ENCODE assay signal across 20 cellular contexts in the genomic region with DNA sequence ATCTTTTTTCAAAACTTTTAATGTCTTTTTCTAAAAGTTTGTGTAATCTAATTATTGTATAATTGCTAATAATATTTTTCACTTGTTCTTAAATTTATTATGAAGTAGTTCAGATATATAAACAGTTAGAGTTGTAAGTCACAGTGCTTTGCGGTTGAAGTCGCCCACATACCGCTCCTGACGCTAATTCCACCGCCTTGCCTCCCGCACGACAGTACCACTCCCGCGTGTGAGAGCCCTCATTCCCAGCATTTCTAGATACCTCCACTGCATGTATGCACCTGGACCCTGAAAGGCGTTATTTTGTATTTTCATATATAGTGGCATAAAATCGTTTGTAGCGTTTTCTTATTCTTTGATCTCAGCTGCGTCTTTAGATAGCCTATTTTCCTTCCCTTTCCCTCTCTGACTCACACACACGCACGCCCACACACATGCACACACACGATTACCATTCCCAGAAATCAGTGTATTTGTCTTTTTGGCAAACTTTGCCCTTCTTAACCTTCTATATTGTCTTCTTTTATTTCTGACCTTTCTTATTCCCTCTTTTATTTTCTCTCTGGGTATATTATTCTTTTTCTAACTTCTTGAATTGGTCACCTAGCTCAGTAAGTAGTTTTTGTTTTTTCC. TPM values are rescaled to one million over a fixed set of nuclear protein-coding genes. Genes with fewer than 3 reads are reported as not detected.
DNase-seq lines count a peak whose midpoint lies in the region; ATAC-seq and TF ChIP-seq lines count a peak whose summit lies in the region.
"Had no signal": no experiment of that assay in that cellular context is flagged by ENCODE, and none has a peak within 500 bp of the region (broad histone marks: within the 10 kb centered on the region; RNA-seq: fewer than 3 reads in every experiment).

No MANE protein-coding gene starts in this region.

- peaks cover 10% of the 10 kb centered on the region for H3F3A ChIP-seq in GM23248 (ENCODE audit: insufficient read depth)

- in situ Hi-C loops in GM23248 (cut with MboI), result no loop called here

- no peak for ATAC-seq in GM19035 (IDR thresholded peaks at IDR 0.05; ENCODE audit: unreplicated experiment)
- no peak for ATAC-seq in GM21423 (IDR thresholded peaks at IDR 0.05; ENCODE audit: unreplicated experiment)
- ATAC-seq in GM19467 (IDR thresholded peaks at IDR 0.05; ENCODE audit: unreplicated experiment), result no peak
- ATAC-seq: PC-3, SK-N-SH treated with all-trans-retinoic acid at 6 μM for 48 hours had no signal

- H3K4me2 ChIP-seq in GM23248 (ENCODE audit: unreplicated experiment) (no peak overlapping the region), osteoblast (ENCODE audit: insufficient read depth, low read length) (peak overlapping the region; percentile 66)

- H3K9me3 ChIP-seq in GM23248 (ENCODE audit: low read depth) (no peaks in the 10 kb centered on the region), osteoblast (ENCODE audit: low read depth, low read length) (no peaks in the 10 kb centered on the region)

- H3K27ac ChIP-seq in GM23248 (no peak overlapping the region), osteoblast (ENCODE audit: low read depth, low read length) (no peak overlapping the region)
- H3K27ac ChIP-seq: BLaER1 treated with 17β-estradiol and CSF1 and Interleukin-3, amounts not matched to agents 10 nM and 100 nM; RWPE1 had no signal

- no peak overlapping the region for H2AFZ ChIP-seq in GM23248
- H2AFZ ChIP-seq in osteoblast (ENCODE audit: low read length), result no peak overlapping the region

- H3K27me3 ChIP-seq in GM23248 (replicated peaks; ENCODE audit: insufficient read depth) (no peaks in the 10 kb centered on the region), osteoblast (ENCODE audit: insufficient read depth, low read length) (no peaks in the 10 kb centered on the region)
- H3K27me3 ChIP-seq: BLaER1 treated with 17β-estradiol and CSF1 and Interleukin-3, amounts not matched to agents 10 nM and 100 nM had no signal

- H3K36me3 ChIP-seq in GM23248 (ENCODE audit: low read depth) (no peaks in the 10 kb centered on the region), osteoblast (ENCODE audit: insufficient read depth, low read length) (no peaks in the 10 kb centered on the region)

- no peak overlapping the region for H3K9ac ChIP-seq in GM23248
- H3K9ac ChIP-seq: BLaER1 treated with 17β-estradiol and CSF1 and Interleukin-3, amounts not matched to agents 10 nM and 100 nM had no signal

- 89% methylated on average over 16 of the region's 16 CpGs for WGBS in GM23248 (ENCODE audit: low coverage in 1 of 2, low lambda C conversion rate in 2 of 2, missing lambda C conversion rate in 2 of 2), 2 experiments

- no peaks in the 10 kb centered on the region for H3K79me2 ChIP-seq in GM23248 (ENCODE audit: insufficient read depth)
- no peaks in the 10 kb centered on the region for H3K79me2 ChIP-seq in osteoblast (ENCODE audit: insufficient read depth, low read length)

- H3K4me3 ChIP-seq in GM23248 (no peak overlapping the region), fibroblast of mammary gland (ENCODE audit: control insufficient read depth, low read depth, low read length) (peak overlapping the region; percentile 53), osteoblast (ENCODE audit: insufficient read depth, low read length) (no peak overlapping the region)
- H3K4me3 ChIP-seq: BLaER1 treated with 17β-estradiol and CSF1 and Interleukin-3, amounts not matched to agents 10 nM and 100 nM had no signal

- no peaks in the 10 kb centered on the region for H3K9me2 ChIP-seq in GM23248 (ENCODE audit: insufficient read depth)

- DNase-seq in GM23248, result peak; percentile 9
- peak; percentile 9 for DNase-seq in amniotic epithelial cell (ENCODE audit: low read depth)
- DNase-seq in fibroblast of mammary gland (ENCODE audit: low read depth), result peak; percentile 67
- no peak for DNase-seq in osteoblast (ENCODE audit: insufficient read length, low spot score, missing footprints)
- no peak for DNase-seq in NCI-H345 (lab: John Stamatoyannopoulos, UW)
- DNase-seq: CD8-positive, alpha-beta memory T cell; DMS79 treated with DMSO at 0.1 percent for 48 hours; HFFc6; NCI-H1417 treated with DMSO at 0.1 percent for 48 hours; NCI-H187 treated with DMSO at 0.1 percent for 48 hours; NCI-H2227 treated with DMSO at 0.1 percent for 48 hours; NCI-H524 treated with DMSO at 0.1 percent for 48 hours; PC-3; SIG-M5 had no signal

- H3K4me1 ChIP-seq in GM23248 (ENCODE audit: insufficient read depth) (no peaks in the 10 kb centered on the region), osteoblast (ENCODE audit: insufficient read depth, low read length) (peaks cover 7% of the 10 kb centered on the region)

- TF ChIP-seq CTCF in fibroblast of mammary gland (conservative IDR thresholded peaks at IDR 0.05; ENCODE audit: control insufficient read depth, insufficient read depth, low read depth, low read length) (no peak), osteoblast (IDR thresholded peaks at IDR 0.05; ENCODE audit: extremely low read depth, low read depth, low read length) (no peak)

- H4K20me1 ChIP-seq in GM23248 (ENCODE audit: insufficient read depth), result no peaks in the 10 kb centered on the region
- no peaks in the 10 kb centered on the region for H4K20me1 ChIP-seq in osteoblast (ENCODE audit: insufficient read depth, low read length)
- H4K20me1 ChIP-seq: BLaER1 treated with 17β-estradiol and CSF1 and Interleukin-3, amounts not matched to agents 10 nM and 100 nM had no signal

RNA-seq across cellular contexts. Expression of gene PITPNB, which starts 56.4 kb away (rescaled TPM):
- total RNA-seq in GM23248 (2014; rRNA removed; shearing (Covaris generic)), result 16.2 and 17.7 TPM in 2 replicates
- 79.8 and 82.1 TPM in 2 replicates for polyA plus RNA-seq in GM23248 (2016; fragmentation: Nextera tagmentation; extraction: Ambion mirVana)
- total RNA-seq in osteoblast, result 30.6 and 30.8 TPM in 2 replicates

Comparison
In these comparisons a context has a peak if more than half of its experiments do, and no peak if none do; other contexts are left out.
1. DNase-seq: peak in GM23248 (single experiment), amniotic epithelial cell (single experiment) and fibroblast of mammary gland (single experiment); none in osteoblast (single experiment) and NCI-H345 (single experiment).